In genomic region chr21:46454634-46455390, GRCh38 we compare ENCODE assay signal across 17 cellular contexts. TPM values are rescaled to one million over a fixed set of nuclear protein-coding genes. Genes with fewer than 3 reads are reported as not detected.
DNase-seq lines count a peak whose midpoint lies in the region; ATAC-seq and TF ChIP-seq lines count a peak whose summit lies in the region.
"Had no signal": no experiment of that assay in that cellular context is flagged by ENCODE, and none has a peak within 500 bp of the region (broad histone marks: within the 10 kb centered on the region; RNA-seq: fewer than 3 reads in every experiment).

No MANE protein-coding gene starts in this region.

- H3K27ac Mint-ChIP-seq in dendritic cell treated with granulocyte-macrophage colony-stimulating factor and Interleukin-4, amounts not matched to agents 40 ng/mL and 50 ng/mL, for 4 days = peak overlapping the region; percentile 43
- H3K27ac Mint-ChIP-seq: activated T-helper 2 cell treated with anti-CD3 and anti-CD28 coated beads, Interferon-gamma antibody, Interleukin-2, Interleukin-4, amounts not matched to agents 10 μg/mL and 5 μg/mL and 100 μg/mL, durations not matched to agents 14 hours and 24 hours and 36 hours had no signal

- peaks cover 6 to 56% (median 45%) of the 10 kb centered on the region in 9 donors for H3K4me1 ChIP-seq in heart right ventricle

- peaks cover 12% of the 10 kb centered on the region for H3K9me3 Mint-ChIP-seq in dendritic cell treated with granulocyte-macrophage colony-stimulating factor and Interleukin-4, amounts not matched to agents 40 ng/mL and 50 ng/mL, for 4 days
- H3K9me3 Mint-ChIP-seq: activated T-helper 2 cell treated with anti-CD3 and anti-CD28 coated beads, Interferon-gamma antibody, Interleukin-2, Interleukin-4, amounts not matched to agents 10 μg/mL and 5 μg/mL and 100 μg/mL, durations not matched to agents 14 hours and 24 hours and 36 hours had no signal

- no peaks in the 10 kb centered on the region for H3K27me3 ChIP-seq in heart right ventricle
- H3K27me3 ChIP-seq: body of pancreas, left lung had no signal

- no peak overlapping the region for H3K4me3 ChIP-seq in heart right ventricle
- H3K4me3 ChIP-seq: body of pancreas, left lung had no signal

- peaks cover 0 to under 1% (median 0%) of the 10 kb centered on the region in 11 donors for H3K9me3 ChIP-seq in heart right ventricle
- H3K9me3 ChIP-seq: body of pancreas, left lung had no signal

- no peak overlapping the region for H3K4me3 Mint-ChIP-seq in dendritic cell treated with granulocyte-macrophage colony-stimulating factor and Interleukin-4, amounts not matched to agents 40 ng/mL and 50 ng/mL, for 4 days

- H3K27me3 Mint-ChIP-seq in dendritic cell treated with granulocyte-macrophage colony-stimulating factor and Interleukin-4, amounts not matched to agents 40 ng/mL and 50 ng/mL, for 4 days = no peaks in the 10 kb centered on the region

- DNase-seq in heart right ventricle (no peak), left cardiac atrium (no peak), myocyte (ENCODE audit: low read depth) (peak; percentile 13), cerebellum (ENCODE audit: low spot score) (no peak)
- DNase-seq: body of pancreas; DMS 273 treated with DMSO at 0.1 percent for 48 hours; left lung; NCI-H1436; NCI-H510A treated with DMSO at 0.1 percent for 48 hours; stimulated activated CD4-positive, alpha-beta T cell treated with anti-CD3 and anti-CD28 coated beads, Interleukin-12 subunit alpha, Interleukin-12 subunit beta, amount 100 ng/mL, for 4 hours; T1000 had no signal

- TF ChIP-seq CTCF in heart right ventricle (IDR thresholded peaks at IDR 0.05) = no peak

- H3K36me3 Mint-ChIP-seq in dendritic cell treated with granulocyte-macrophage colony-stimulating factor and Interleukin-4, amounts not matched to agents 40 ng/mL and 50 ng/mL, for 4 days (ENCODE audit: low read depth) = peaks cover 80% of the 10 kb centered on the region

- intact Hi-C loops in heart right ventricle (cut with DNase I) (loop anchor here in 1 of 10 donors (10.0 kb wide), 1 partner anchor 480 kb away; no protein-coding TSS in a partner anchor), left cardiac atrium (cut with DNase I) (no loop called here)
- intact Hi-C loops in dendritic cell treated with granulocyte-macrophage colony-stimulating factor and Interleukin-4, amounts not matched to agents 40 ng/mL and 50 ng/mL, for 4 days (cut with micrococcal nuclease) = no loop called here

- peaks cover 34% of the 10 kb centered on the region for H3K4me1 Mint-ChIP-seq in dendritic cell treated with granulocyte-macrophage colony-stimulating factor and Interleukin-4, amounts not matched to agents 40 ng/mL and 50 ng/mL, for 4 days (ENCODE audit: low read depth)

- peak overlapping the region in 8 of 10 donors; percentile 32 to 98 (median 58) for H3K27ac ChIP-seq in heart right ventricle
- H3K27ac ChIP-seq: body of pancreas had no signal

- WGBS in heart right ventricle, 2 donors = 43 to 53% methylated on average over 4 of the region's 4 CpGs

- ATAC-seq in heart right ventricle = no peak
- ATAC-seq in left cardiac atrium = no peak
- ATAC-seq in GM21515 (IDR thresholded peaks at IDR 0.05; ENCODE audit: unreplicated experiment) = no peak
- no peak for ATAC-seq in GM19351 (IDR thresholded peaks at IDR 0.05; ENCODE audit: unreplicated experiment)
- no peak for ATAC-seq in HG02642 (IDR thresholded peaks at IDR 0.05; ENCODE audit: poor library complexity, unreplicated experiment)
- ATAC-seq: body of pancreas, HepG2, left lung had no signal

- H3K36me3 ChIP-seq in heart right ventricle = no peaks in the 10 kb centered on the region
- H3K36me3 ChIP-seq: left lung had no signal

RNA-seq across cellular contexts. Expression of gene DIP2A, which starts 3.9 kb away (rescaled TPM):
- total RNA-seq in heart right ventricle = 10 to 100 TPM; 19.7 to 24.9 (median 22.9) TPM
- 10 to 100 TPM in 1 of 2 donors, 1 to 10 TPM in 1; 9.4 to 45.2 TPM for polyA plus RNA-seq in heart right ventricle
- total RNA-seq in left cardiac atrium = 10 to 100 TPM; 27.2 to 33.0 TPM
- total RNA-seq in myocyte = 14.6 and 17.7 TPM in 2 replicates
- 14.3 TPM for polyA plus RNA-seq in myocyte (2012)
- total RNA-seq in cerebellum = 67.7 TPM
